8 cellular contexts compared by ENCODE assay signal in the genomic region with DNA sequence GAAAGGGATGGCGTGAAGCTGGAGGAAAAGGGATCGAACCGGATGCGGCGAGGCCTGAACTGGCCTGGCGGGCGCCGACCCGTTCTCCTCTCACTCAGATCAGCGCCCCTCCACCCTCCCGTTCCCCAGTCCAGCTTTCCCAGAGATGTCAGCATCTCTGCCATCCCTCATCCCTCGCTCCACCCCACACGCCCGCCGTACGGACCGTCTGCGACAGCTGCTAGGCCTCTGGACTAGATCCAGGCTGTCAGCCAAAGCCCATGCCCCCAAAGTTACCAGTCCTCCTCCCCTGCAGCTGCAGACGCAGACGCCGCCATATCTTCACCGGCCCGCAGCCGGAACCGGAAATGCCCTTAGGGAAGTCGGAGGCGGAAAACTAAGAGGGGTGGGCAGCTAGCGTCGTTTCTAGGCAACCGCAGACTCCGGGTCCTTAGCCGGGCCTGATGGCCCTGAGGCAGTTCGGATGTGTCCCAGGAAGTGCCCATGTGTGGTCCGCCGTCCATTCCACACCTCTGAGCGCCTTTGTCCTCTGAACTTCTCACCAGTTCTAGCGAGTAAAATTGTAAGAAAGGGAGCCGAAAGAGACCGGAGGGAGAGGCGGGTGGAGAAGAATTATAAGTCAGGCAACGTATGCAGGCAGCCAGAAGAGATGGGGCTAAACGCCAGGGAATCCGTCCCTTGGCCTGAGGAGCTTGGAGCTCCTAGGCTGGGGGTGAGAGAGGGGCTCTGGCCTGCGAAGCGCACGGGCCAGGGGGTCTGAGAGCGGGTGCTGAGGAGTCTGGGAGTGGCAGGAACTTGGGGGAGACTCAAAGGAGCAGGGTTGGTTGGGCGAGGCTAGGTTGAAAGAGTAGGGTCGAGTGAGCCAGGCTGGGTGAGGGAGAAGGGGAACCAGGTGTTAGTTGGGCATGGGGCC. TPM values are rescaled to one million over a fixed set of nuclear protein-coding genes. Genes with fewer than 3 reads are reported as not detected.
DNase-seq lines count a peak whose midpoint lies in the region; ATAC-seq, FAIRE-seq and TF ChIP-seq lines count a peak whose summit lies in the region.

A gene with protein sequence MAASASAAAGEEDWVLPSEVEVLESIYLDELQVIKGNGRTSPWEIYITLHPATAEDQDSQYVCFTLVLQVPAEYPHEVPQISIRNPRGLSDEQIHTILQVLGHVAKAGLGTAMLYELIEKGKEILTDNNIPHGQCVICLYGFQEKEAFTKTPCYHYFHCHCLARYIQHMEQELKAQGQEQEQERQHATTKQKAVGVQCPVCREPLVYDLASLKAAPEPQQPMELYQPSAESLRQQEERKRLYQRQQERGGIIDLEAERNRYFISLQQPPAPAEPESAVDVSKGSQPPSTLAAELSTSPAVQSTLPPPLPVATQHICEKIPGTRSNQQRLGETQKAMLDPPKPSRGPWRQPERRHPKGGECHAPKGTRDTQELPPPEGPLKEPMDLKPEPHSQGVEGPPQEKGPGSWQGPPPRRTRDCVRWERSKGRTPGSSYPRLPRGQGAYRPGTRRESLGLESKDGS (minus strand): TSS at position 349 of the 913 bp plus-strand sequence. CDS start 32 bp downstream, at position 317.
A gene with protein sequence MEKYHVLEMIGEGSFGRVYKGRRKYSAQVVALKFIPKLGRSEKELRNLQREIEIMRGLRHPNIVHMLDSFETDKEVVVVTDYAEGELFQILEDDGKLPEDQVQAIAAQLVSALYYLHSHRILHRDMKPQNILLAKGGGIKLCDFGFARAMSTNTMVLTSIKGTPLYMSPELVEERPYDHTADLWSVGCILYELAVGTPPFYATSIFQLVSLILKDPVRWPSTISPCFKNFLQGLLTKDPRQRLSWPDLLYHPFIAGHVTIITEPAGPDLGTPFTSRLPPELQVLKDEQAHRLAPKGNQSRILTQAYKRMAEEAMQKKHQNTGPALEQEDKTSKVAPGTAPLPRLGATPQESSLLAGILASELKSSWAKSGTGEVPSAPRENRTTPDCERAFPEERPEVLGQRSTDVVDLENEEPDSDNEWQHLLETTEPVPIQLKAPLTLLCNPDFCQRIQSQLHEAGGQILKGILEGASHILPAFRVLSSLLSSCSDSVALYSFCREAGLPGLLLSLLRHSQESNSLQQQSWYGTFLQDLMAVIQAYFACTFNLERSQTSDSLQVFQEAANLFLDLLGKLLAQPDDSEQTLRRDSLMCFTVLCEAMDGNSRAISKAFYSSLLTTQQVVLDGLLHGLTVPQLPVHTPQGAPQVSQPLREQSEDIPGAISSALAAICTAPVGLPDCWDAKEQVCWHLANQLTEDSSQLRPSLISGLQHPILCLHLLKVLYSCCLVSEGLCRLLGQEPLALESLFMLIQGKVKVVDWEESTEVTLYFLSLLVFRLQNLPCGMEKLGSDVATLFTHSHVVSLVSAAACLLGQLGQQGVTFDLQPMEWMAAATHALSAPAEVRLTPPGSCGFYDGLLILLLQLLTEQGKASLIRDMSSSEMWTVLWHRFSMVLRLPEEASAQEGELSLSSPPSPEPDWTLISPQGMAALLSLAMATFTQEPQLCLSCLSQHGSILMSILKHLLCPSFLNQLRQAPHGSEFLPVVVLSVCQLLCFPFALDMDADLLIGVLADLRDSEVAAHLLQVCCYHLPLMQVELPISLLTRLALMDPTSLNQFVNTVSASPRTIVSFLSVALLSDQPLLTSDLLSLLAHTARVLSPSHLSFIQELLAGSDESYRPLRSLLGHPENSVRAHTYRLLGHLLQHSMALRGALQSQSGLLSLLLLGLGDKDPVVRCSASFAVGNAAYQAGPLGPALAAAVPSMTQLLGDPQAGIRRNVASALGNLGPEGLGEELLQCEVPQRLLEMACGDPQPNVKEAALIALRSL (N-terminal part only) (plus strand): TSS at position 433 of the 913 bp plus-strand sequence. CDS start 744 bp downstream, outside the sequence.

- H3K9me3 ChIP-seq in pancreas (no peaks in the 10 kb centered on the region), thyroid gland (no peaks in the 10 kb centered on the region)

- intact Hi-C loops in Right ventricle myocardium inferior (cut with DNase I) (loop anchor here (1.0 kb wide), 1 partner anchor 13 kb away; no protein-coding TSS in a partner anchor), pancreas (cut with DNase I) (no loop called here), thyroid gland (cut with DNase I) (no loop called here)

- POLR2A ChIA-PET in activated naive CD8-positive, alpha-beta T cell treated with anti-CD3 and anti-CD28 coated beads, Interleukin-2, amount 10 ng/mL, durations not matched to agents 7 days and 5 days (lab: Charles Lee): interaction anchor here (0.5 to 3.9 kb wide), 6 partner anchors 12 to 382 kb away, joined by 3 to 53 read pairs (median 4); partner anchors contain the start of genes BCS1L, TTLL4 and ZNF142

- H3K27ac Mint-ChIP-seq in activated naive CD8-positive, alpha-beta T cell treated with anti-CD3 and anti-CD28 coated beads, Interleukin-2, amount 10 ng/mL, durations not matched to agents 7 days and 5 days: peak within 1 kb of the TSS; percentile 91

- ATAC-seq in HG02623 (IDR thresholded peaks at IDR 0.05; ENCODE audit: unreplicated experiment) (peak; percentile 98), Right ventricle myocardium inferior (peak; percentile 94), pancreas (peak; percentile 99)
- peak; percentile 93 for ATAC-seq in activated naive CD8-positive, alpha-beta T cell treated with anti-CD3 and anti-CD28 coated beads, Interleukin-2, amount 10 ng/mL, durations not matched to agents 7 days and 5 days (ENCODE audit: low read depth)

- peaks cover 0 to 11% (median 0%) of the 10 kb centered on the region in 3 donors for H3K4me1 ChIP-seq in pancreas
- peaks cover 4 to 17% of the 10 kb centered on the region in 2 donors for H3K4me1 ChIP-seq in thyroid gland

- TF ChIP-seq CTCF in pancreas (IDR thresholded peaks at IDR 0.05): no peak
- TF ChIP-seq CTCF in thyroid gland (IDR thresholded peaks at IDR 0.05): no peak

- TF ChIP-seq POLR2A in GM10847 (IDR thresholded peaks at IDR 0.05; ENCODE audit: extremely low read depth, insufficient read length) (peak; percentile 86), thyroid gland (IDR thresholded peaks at IDR 0.05) (peak in 1 of 2 donors; percentile 71)

- H3K27me3 ChIP-seq in pancreas: no peaks in the 10 kb centered on the region
- H3K27me3 ChIP-seq in thyroid gland: no peaks in the 10 kb centered on the region

- no peaks in the 10 kb centered on the region for H3K27me3 Mint-ChIP-seq in activated naive CD8-positive, alpha-beta T cell treated with anti-CD3 and anti-CD28 coated beads, Interleukin-2, amount 10 ng/mL, durations not matched to agents 7 days and 5 days

- no peaks in the 10 kb centered on the region for H3K36me3 Mint-ChIP-seq in activated naive CD8-positive, alpha-beta T cell treated with anti-CD3 and anti-CD28 coated beads, Interleukin-2, amount 10 ng/mL, durations not matched to agents 7 days and 5 days

- DNase-seq in NCI-H1105 (lab: John Stamatoyannopoulos, UW) (peak; percentile 77), SW 1271 (lab: John Stamatoyannopoulos, UW) (peak; percentile 78 to 95), Right ventricle myocardium inferior (ENCODE audit: missing footprints) (peak; percentile 93), pancreas (peak; percentile 77 to 92 (median 84)), thyroid gland (peak; percentile 87)
- DNase-seq in activated naive CD8-positive, alpha-beta T cell treated with anti-CD3 and anti-CD28 coated beads, Interleukin-2, amount 10 ng/mL, durations not matched to agents 7 days and 5 days: peak; percentile 79

- FAIRE-seq in pancreas (lab: Jason Lieb, UNC): no peak

- 0% methylated on average over 46 to 49 of the region's 49 CpGs for WGBS in pancreas, 2 donors
- WGBS in thyroid gland, 2 donors: 1% methylated on average over 44 to 49 of the region's 49 CpGs

- peak within 1 kb of the TSS; percentile 97 for H3K4me3 Mint-ChIP-seq in activated naive CD8-positive, alpha-beta T cell treated with anti-CD3 and anti-CD28 coated beads, Interleukin-2, amount 10 ng/mL, durations not matched to agents 7 days and 5 days

- H3K36me3 ChIP-seq in pancreas (peaks cover 0 to 10% (median 0%) of the 10 kb centered on the region in 3 donors), thyroid gland (peaks cover 16 to 23% of the 10 kb centered on the region in 2 donors)

- H3K4me3 ChIP-seq in pancreas (peak within 1 kb of the TSS; percentile 58 to 80 (median 76)), thyroid gland (replicated peaks in 1 of 3) (peak within 1 kb of the TSS; percentile 61 to 75 (median 67))

- H3K27ac ChIP-seq in pancreas: peak within 1 kb of the TSS in 3 of 4 donors; percentile 22 to 44 (median 38)
- H3K27ac ChIP-seq in thyroid gland: peak within 1 kb of the TSS; percentile 5 to 69 (median 43)

- H3K9me3 Mint-ChIP-seq in activated naive CD8-positive, alpha-beta T cell treated with anti-CD3 and anti-CD28 coated beads, Interleukin-2, amount 10 ng/mL, durations not matched to agents 7 days and 5 days: no peaks in the 10 kb centered on the region

- H3K4me1 Mint-ChIP-seq in activated naive CD8-positive, alpha-beta T cell treated with anti-CD3 and anti-CD28 coated beads, Interleukin-2, amount 10 ng/mL, durations not matched to agents 7 days and 5 days: peaks cover 15% of the 10 kb centered on the region

RNA-seq across cellular contexts. Expression of the first gene that starts in this region (rescaled TPM):
- 10 to 100 TPM; 21.9 to 30.9 TPM for total RNA-seq in activated naive CD8-positive, alpha-beta T cell treated with anti-CD3 and anti-CD28 coated beads, Interleukin-2, amount 10 ng/mL, durations not matched to agents 7 days and 5 days
- 15.3 TPM for total RNA-seq in Right ventricle myocardium inferior
- 10 to 100 TPM in 2 of 6 donors, 1 to 10 TPM in 4; 4.5 to 10.2 (median 7.9) TPM for total RNA-seq in pancreas
- polyA plus RNA-seq in pancreas: 10 to 100 TPM; 18.1 to 28.8 TPM
- 10 to 100 TPM; 15.8 to 26.1 (median 19.9) TPM for total RNA-seq in thyroid gland

RNA-seq across cellular contexts. Expression of the second gene that starts in this region (rescaled TPM):
- 10 to 100 TPM; 19.9 to 20.1 TPM for total RNA-seq in activated naive CD8-positive, alpha-beta T cell treated with anti-CD3 and anti-CD28 coated beads, Interleukin-2, amount 10 ng/mL, durations not matched to agents 7 days and 5 days
- total RNA-seq in Right ventricle myocardium inferior (7.5 TPM), pancreas (10 to 100 TPM in 5 of 6 donors, 1 to 10 TPM in 1; 8.3 to 40.8 (median 18.1) TPM), thyroid gland (10 to 100 TPM; 50.9 to 82.3 (median 64.0) TPM)
- polyA plus RNA-seq in pancreas: 10 to 100 TPM; 54.0 TPM

Comparison
In these comparisons a context has a peak if more than half of its experiments do, and no peak if none do; other contexts are left out.
1. Peak in every context shown above with its lines: DNase-seq, ATAC-seq, H3K4me3 ChIP-seq and H3K27ac ChIP-seq.